In the genomic region with DNA sequence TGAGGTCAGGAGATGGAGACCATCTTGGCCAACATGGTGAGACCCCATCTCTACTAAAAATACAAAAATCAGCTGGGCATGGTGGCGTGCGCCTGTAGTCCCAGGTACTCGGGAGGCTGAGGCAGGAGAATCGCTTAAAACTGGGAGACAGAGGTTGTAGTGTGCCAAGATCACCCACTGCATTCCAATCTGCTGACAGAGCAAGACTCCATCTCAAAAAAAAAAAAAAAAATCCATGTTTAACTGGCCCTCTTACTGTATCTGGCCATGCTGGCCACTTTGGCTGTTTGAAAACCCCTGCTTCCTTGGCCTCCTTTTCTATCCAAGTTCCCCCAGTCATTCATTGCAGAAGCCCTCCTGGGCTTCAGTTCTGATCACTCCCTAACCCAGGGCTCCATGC, we compare ENCODE assay signal across 9 cellular contexts. TPM values are rescaled to one million over a fixed set of nuclear protein-coding genes. Genes with fewer than 3 reads are reported as not detected.
A peak's percentile ranks its signal among the peaks of the same experiment; 100 is the strongest.
DNase-seq lines count a peak whose midpoint lies in the region; TF ChIP-seq lines count a peak whose summit lies in the region.
"Not testable (repeated sequence)": the region's sequence is repeated elsewhere in the genome, so short reads cannot be mapped to it uniquely, and the experiment has no call there.
"Had no signal": no experiment of that assay in that cellular context is flagged by ENCODE, and none has a peak within 500 bp of the region (broad histone marks: within the 10 kb centered on the region; RNA-seq: fewer than 3 reads in every experiment).

No MANE protein-coding gene starts in this region.

- CTCF ChIA-PET in PC-9 (lab: Charles Lee) = not testable (repeated sequence)

- not testable (repeated sequence) for H3K9me2 ChIP-seq in PC-9 (ENCODE audit: insufficient read depth)

- intact Hi-C loops in PC-9 (cut with micrococcal nuclease; ENCODE audit: unreplicated experiment) = not testable (repeated sequence)

- not testable (repeated sequence) for H2AFZ ChIP-seq in PC-9

- POLR2A ChIA-PET in PC-9 (lab: Charles Lee; ENCODE audit: unreplicated experiment) = not testable (repeated sequence)

- H3K36me3 Mint-ChIP-seq in mesothelial cell of epicardium = not testable (repeated sequence)

- peaks cover 37% of the 10 kb centered on the region for H3K79me2 ChIP-seq in PC-9 (ENCODE audit: low read depth)

- peaks cover 83% of the 10 kb centered on the region for H3K4me1 ChIP-seq in PC-9 (replicated peaks; ENCODE audit: insufficient read depth)

- H3K27ac ChIP-seq in PC-9 = not testable (repeated sequence)

- BruUV-seq in PC-9 (replicated peaks; lab: Mats Ljungman, UMichigan) = not testable (repeated sequence)

- peaks cover 13% of the 10 kb centered on the region for H3K36me3 ChIP-seq in PC-9 (ENCODE audit: low read depth)

- peaks cover 45% of the 10 kb centered on the region for H3F3A ChIP-seq in PC-9 (ENCODE audit: insufficient read depth, low read depth)

- H4K20me1 ChIP-seq in PC-9 (ENCODE audit: insufficient read depth) = not testable (repeated sequence)

- H3K4me1 Mint-ChIP-seq in mesothelial cell of epicardium = peaks cover 25% of the 10 kb centered on the region

- H3K27me3 Mint-ChIP-seq in mesothelial cell of epicardium (ENCODE audit: low read depth) = not testable (repeated sequence)

- H3K27me3 ChIP-seq in PC-9 (ENCODE audit: insufficient read depth, low read depth) = not testable (repeated sequence)

- not testable (repeated sequence) for H3K4me3 ChIP-seq in PC-9; cardiac fibroblast (replicated peaks in 1 of 2; ENCODE audit: low read depth in 2 of 2, low read length in 2 of 2); fibroblast of mammary gland (ENCODE audit: control insufficient read depth, low read depth, low read length)

- H3K27ac Mint-ChIP-seq in mesothelial cell of epicardium = peak overlapping the region; percentile 62

- DNase-seq in EH (ENCODE audit: low read depth) (peak; percentile 71), HT1080 (ENCODE audit: low read depth) (peak; percentile 80), PC-9 (peak in 1 of 2 experiments; percentile 54), amniotic epithelial cell (ENCODE audit: low read depth) (peak; percentile 45), cardiac fibroblast (ENCODE audit: low read depth in 2 of 2) (peak; percentile 51 to 59), fibroblast of mammary gland (ENCODE audit: low read depth) (peak; percentile 71)
- DNase-seq in mesothelial cell of epicardium (ENCODE audit: low spot score in 2 of 2, unreplicated experiment in 2 of 2) = not testable (repeated sequence)

- not testable (repeated sequence) for H3K4me3 Mint-ChIP-seq in mesothelial cell of epicardium

- H3K4me2 ChIP-seq in PC-9 = peak overlapping the region; percentile 28; the same call in 1 of the 2 replicates

- not testable (repeated sequence) for TF ChIP-seq CTCF in PC-9 (conservative IDR thresholded peaks at IDR 0.05); cardiac fibroblast (IDR thresholded peaks at IDR 0.05; ENCODE audit: low read depth, low read length); fibroblast of mammary gland (conservative IDR thresholded peaks at IDR 0.05; ENCODE audit: control insufficient read depth, insufficient read depth, low read depth, low read length); mesothelial cell of epicardium (IDR thresholded peaks at IDR 0.05; ENCODE audit: unreplicated experiment)

- H3K9me3 Mint-ChIP-seq in mesothelial cell of epicardium = not testable (repeated sequence)

- H3K9me3 ChIP-seq in PC-9 (ENCODE audit: insufficient read depth, low read depth) = not testable (repeated sequence)

RNA-seq across cellular contexts. Expression of a gene that starts 20.1 kb away (rescaled TPM):
- 17.4 and 17.7 TPM in 2 replicates for total RNA-seq in HT1080 (2014; rRNA removed; shearing (Covaris generic))
- 18.4 and 20.5 TPM in 2 replicates for polyA plus RNA-seq in HT1080 (2015; cell fraction: cytosol; rRNA removed)
- 19.6 and 21.2 TPM in 2 replicates for polyA plus RNA-seq in HT1080 (2015; cell fraction: nucleus; rRNA removed)
- 33.8 and 38.6 TPM in 2 replicates for total RNA-seq in PC-9 (2021)
- total RNA-seq in mesothelial cell of epicardium = 17.2 to 17.9 TPM (median 17.8 TPM) in 3 replicates

RNA-seq across cellular contexts. Expression of a gene that starts 53.9 kb away (rescaled TPM):
- 11.3 and 14.6 TPM in 2 replicates for total RNA-seq in HT1080 (2014; rRNA removed; shearing (Covaris generic))
- 3.6 and 4.1 TPM in 2 replicates for polyA plus RNA-seq in HT1080 (2015; cell fraction: cytosol; rRNA removed)
- polyA plus RNA-seq in HT1080 (2015; cell fraction: nucleus; rRNA removed) = 6.4 and 8.5 TPM in 2 replicates
- total RNA-seq in PC-9 (2021) (0.20 TPM in 1 of 2 replicates, not detected in the other), mesothelial cell of epicardium (not detected in 3 replicates)
- total RNA-seq: CD4-positive, alpha-beta memory T cell; GM23338 had no signal
- polyA plus RNA-seq: CD4-positive, alpha-beta memory T cell; GM23338 had no signal

Comparison
In these comparisons a context has a peak if more than half of its experiments do, and no peak if none do; other contexts are left out.
1. RNA of a gene that starts 53.9 kb away (total RNA-seq): 11.3 to 14.6 TPM in HT1080; 0.20 TPM in PC-9 and not detected in mesothelial cell of epicardium; every median in the first group is over 10 times any median in the second.